In the genomic region with DNA sequence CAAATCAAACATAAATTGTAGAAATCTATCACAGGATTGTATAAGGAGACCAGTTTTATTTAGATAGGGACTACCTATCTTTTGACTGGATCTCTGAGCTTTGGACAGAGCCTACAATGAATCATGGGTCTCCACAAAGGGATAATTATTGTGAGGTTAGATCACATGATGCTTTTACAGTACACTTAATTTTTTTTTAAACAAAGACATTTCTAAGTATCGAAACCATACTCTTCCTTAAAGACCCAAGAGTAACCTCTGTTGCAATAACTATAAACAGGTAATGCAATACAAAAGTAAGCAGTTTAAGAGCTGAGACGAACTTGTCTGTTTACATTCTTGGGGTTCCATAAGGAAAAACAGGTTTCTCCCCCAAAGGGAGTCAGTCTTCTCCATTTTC, we compare ENCODE assay signal across 1 cellular context.
A peak's percentile ranks its signal among the peaks of the same experiment; 100 is the strongest.
TF ChIP-seq lines count a peak whose summit lies in the region.

No MANE protein-coding gene starts in this region.

TF ChIP-seq in K562, 482 proteins besides CTCF, POLR2A, EP300 and RAD21 (continued from another document):
- TF ChIP-seq, protein P1, sequence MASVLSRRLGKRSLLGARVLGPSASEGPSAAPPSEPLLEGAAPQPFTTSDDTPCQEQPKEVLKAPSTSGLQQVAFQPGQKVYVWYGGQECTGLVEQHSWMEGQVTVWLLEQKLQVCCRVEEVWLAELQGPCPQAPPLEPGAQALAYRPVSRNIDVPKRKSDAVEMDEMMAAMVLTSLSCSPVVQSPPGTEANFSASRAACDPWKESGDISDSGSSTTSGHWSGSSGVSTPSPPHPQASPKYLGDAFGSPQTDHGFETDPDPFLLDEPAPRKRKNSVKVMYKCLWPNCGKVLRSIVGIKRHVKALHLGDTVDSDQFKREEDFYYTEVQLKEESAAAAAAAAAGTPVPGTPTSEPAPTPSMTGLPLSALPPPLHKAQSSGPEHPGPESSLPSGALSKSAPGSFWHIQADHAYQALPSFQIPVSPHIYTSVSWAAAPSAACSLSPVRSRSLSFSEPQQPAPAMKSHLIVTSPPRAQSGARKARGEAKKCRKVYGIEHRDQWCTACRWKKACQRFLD (CRISPR knock-in tag; IDR thresholded peaks at IDR 0.05): 0 out of 2 replicates have a peak, but pooled peaks have one; percentile 26
- TF ChIP-seq CEBPB (tag; IDR thresholded peaks at IDR 0.05): 0 out of 2 replicates have a peak, but pooled peaks have one; percentile 9
- TF ChIP-seq ZNF778 (CRISPR knock-in tag; IDR thresholded peaks at IDR 0.05): no peak
- TF ChIP-seq, protein P2, sequence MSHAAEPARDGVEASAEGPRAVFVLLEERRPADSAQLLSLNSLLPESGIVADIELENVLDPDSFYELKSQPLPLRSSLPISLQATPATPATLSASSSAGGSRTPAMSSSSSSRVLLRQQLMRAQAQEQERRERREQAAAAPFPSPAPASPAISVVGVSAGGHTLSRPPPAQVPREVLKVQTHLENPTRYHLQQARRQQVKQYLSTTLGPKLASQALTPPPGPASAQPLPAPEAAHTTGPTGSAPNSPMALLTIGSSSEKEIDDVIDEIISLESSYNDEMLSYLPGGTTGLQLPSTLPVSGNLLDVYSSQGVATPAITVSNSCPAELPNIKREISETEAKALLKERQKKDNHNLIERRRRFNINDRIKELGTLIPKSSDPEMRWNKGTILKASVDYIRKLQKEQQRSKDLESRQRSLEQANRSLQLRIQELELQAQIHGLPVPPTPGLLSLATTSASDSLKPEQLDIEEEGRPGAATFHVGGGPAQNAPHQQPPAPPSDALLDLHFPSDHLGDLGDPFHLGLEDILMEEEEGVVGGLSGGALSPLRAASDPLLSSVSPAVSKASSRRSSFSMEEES (CRISPR knock-in tag; IDR thresholded peaks at IDR 0.05): peak; percentile 68
- no peak for TF ChIP-seq CEBPG (CRISPR knock-in tag; IDR thresholded peaks at IDR 0.05)
- TF ChIP-seq CEBPG (tag; conservative IDR thresholded peaks at IDR 0.05 in 1 of 2, IDR thresholded peaks at IDR 0.05 in 1 of 2): peak; percentile 21 to 52; a peak in 1 of 4 replicates
- TF ChIP-seq, protein P3, sequence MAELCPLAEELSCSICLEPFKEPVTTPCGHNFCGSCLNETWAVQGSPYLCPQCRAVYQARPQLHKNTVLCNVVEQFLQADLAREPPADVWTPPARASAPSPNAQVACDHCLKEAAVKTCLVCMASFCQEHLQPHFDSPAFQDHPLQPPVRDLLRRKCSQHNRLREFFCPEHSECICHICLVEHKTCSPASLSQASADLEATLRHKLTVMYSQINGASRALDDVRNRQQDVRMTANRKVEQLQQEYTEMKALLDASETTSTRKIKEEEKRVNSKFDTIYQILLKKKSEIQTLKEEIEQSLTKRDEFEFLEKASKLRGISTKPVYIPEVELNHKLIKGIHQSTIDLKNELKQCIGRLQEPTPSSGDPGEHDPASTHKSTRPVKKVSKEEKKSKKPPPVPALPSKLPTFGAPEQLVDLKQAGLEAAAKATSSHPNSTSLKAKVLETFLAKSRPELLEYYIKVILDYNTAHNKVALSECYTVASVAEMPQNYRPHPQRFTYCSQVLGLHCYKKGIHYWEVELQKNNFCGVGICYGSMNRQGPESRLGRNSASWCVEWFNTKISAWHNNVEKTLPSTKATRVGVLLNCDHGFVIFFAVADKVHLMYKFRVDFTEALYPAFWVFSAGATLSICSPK (IDR thresholded peaks at IDR 0.05; ENCODE audit: borderline replicate concordance): no peak
- TF ChIP-seq MED1 (CRISPR knock-in tag; IDR thresholded peaks at IDR 0.05; ENCODE audit: borderline replicate concordance): no peak
- TF ChIP-seq, protein P4, sequence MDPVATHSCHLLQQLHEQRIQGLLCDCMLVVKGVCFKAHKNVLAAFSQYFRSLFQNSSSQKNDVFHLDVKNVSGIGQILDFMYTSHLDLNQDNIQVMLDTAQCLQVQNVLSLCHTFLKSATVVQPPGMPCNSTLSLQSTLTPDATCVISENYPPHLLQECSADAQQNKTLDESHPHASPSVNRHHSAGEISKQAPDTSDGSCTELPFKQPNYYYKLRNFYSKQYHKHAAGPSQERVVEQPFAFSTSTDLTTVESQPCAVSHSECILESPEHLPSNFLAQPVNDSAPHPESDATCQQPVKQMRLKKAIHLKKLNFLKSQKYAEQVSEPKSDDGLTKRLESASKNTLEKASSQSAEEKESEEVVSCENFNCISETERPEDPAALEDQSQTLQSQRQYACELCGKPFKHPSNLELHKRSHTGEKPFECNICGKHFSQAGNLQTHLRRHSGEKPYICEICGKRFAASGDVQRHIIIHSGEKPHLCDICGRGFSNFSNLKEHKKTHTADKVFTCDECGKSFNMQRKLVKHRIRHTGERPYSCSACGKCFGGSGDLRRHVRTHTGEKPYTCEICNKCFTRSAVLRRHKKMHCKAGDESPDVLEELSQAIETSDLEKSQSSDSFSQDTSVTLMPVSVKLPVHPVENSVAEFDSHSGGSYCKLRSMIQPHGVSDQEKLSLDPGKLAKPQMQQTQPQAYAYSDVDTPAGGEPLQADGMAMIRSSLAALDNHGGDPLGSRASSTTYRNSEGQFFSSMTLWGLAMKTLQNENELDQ (CRISPR knock-in tag; IDR thresholded peaks at IDR 0.05; ENCODE audit: borderline replicate concordance): no peak
TF ChIP-seq in K562: peak in this region for 5.
